In genomic region chr3:52128118-52128683, GRCh38 we compare ENCODE assay signal across 8 cellular contexts. TPM values are rescaled to one million over a fixed set of nuclear protein-coding genes. Genes with fewer than 3 reads are reported as not detected.
DNase-seq lines count a peak whose midpoint lies in the region; FAIRE-seq and TF ChIP-seq lines count a peak whose summit lies in the region.

No MANE protein-coding gene starts in this region.

- no peaks in the 10 kb centered on the region for H3K27me3 ChIP-seq in H7 (ENCODE audit: control insufficient read depth, insufficient read depth, low read length)

- peaks cover 12% of the 10 kb centered on the region for H3K36me3 ChIP-seq in H7 (replicated peaks; ENCODE audit: control insufficient read depth, insufficient read depth, low read length)

- no peaks in the 10 kb centered on the region for H3K9me3 Mint-ChIP-seq in endothelial cell (ENCODE audit: unreplicated experiment)

- peak; percentile 88 for FAIRE-seq in RCC 7860 (lab: Jason Lieb, UNC)

- peaks cover 16% of the 10 kb centered on the region for H3K36me3 Mint-ChIP-seq in endothelial cell (ENCODE audit: low read depth, unreplicated experiment)

- H3K27ac Mint-ChIP-seq in endothelial cell (ENCODE audit: unreplicated experiment), result no peak overlapping the region

- TF ChIP-seq CTCF in epithelial cell of esophagus (IDR thresholded peaks at IDR 0.05; ENCODE audit: insufficient read depth, low read depth, low read length, missing control alignments) (no peak), endothelial cell (IDR thresholded peaks at IDR 0.05; ENCODE audit: unreplicated experiment) (no peak)

- peak; percentile 71 for DNase-seq in H7
- peak; percentile 92 for DNase-seq in RCC 7860 (ENCODE audit: low spot score)
- DNase-seq in epithelial cell of esophagus (ENCODE audit: low read depth), result peak; percentile 79
- peak; percentile 15 for DNase-seq in non-pigmented ciliary epithelial cell (ENCODE audit: low read depth)
- DNase-seq in SHP77 (lab: John Stamatoyannopoulos, UW), result no peak
- DNase-seq in NCI-H526 (lab: John Stamatoyannopoulos, UW), result no peak
- DNase-seq in endothelial cell (ENCODE audit: low spot score), result no peak
- DNase-seq in activated CD4-positive, alpha-beta T cell treated with anti-CD3 and anti-CD28 coated beads for 48 hours, result no peak

- H3K27me3 Mint-ChIP-seq in endothelial cell (ENCODE audit: unreplicated experiment), result peaks cover 10% of the 10 kb centered on the region

- H3K4me1 Mint-ChIP-seq in endothelial cell (ENCODE audit: unreplicated experiment), result peaks cover 4% of the 10 kb centered on the region

- no peak overlapping the region for H3K4me3 ChIP-seq in H7 (ENCODE audit: insufficient read depth, low read depth, low read length)
- no peak overlapping the region for H3K4me3 ChIP-seq in epithelial cell of esophagus (ENCODE audit: low read length)

- no peak overlapping the region for H3K4me3 Mint-ChIP-seq in endothelial cell (ENCODE audit: unreplicated experiment)

RNA-seq across cellular contexts. Expression of gene POC1A, which starts 26.0 kb away (rescaled TPM):
- total RNA-seq in H7 (2014; rRNA removed; shearing (Covaris generic)), result 25.1 and 26.4 TPM in 2 replicates
- 7.5 TPM for total RNA-seq in endothelial cell (ENCODE audit: unreplicated experiment)

Comparison
In these comparisons a context has a peak if more than half of its experiments do, and no peak if none do; other contexts are left out.
1. DNase-seq: peak in H7 (single experiment), RCC 7860 (single experiment), epithelial cell of esophagus (single experiment) and non-pigmented ciliary epithelial cell (single experiment); none in SHP77 (0 of 2), NCI-H526 (0 of 2), endothelial cell (single experiment) and activated CD4-positive, alpha-beta T cell treated with anti-CD3 and anti-CD28 coated beads for 48 hours (single experiment).